21 cellular contexts compared by ENCODE assay signal in genomic region chr22:44427506-44428470, GRCh38.
"Had no signal": no experiment of that assay in that cellular context is flagged by ENCODE, and none has a peak within 500 bp of the region (broad histone marks: within the 10 kb centered on the region; RNA-seq: fewer than 3 reads in every experiment).

No MANE protein-coding gene starts in this region.

- DNase-seq: activated CD4-positive, alpha-beta T cell treated with anti-CD3 and anti-CD28 coated beads for 48 hours; activated CD4-positive, CD25-positive, alpha-beta regulatory T cell; activated CD8-positive, alpha-beta T cell treated with anti-CD3 and anti-CD28 coated beads for 36 hours; activated gamma-delta T cell; activated T-cell treated with anti-CD3 and anti-CD28 coated beads, Interleukin-2, amount 50 U/mL, for 4 hours; gastrocnemius medialis; mammary epithelial cell; nucleus accumbens; small intestine; stimulated activated CD4-positive, alpha-beta T cell treated with anti-CD3 and anti-CD28 coated beads, Interleukin-4, amount 100 ng/mL, for 1 hour; stimulated activated naive CD8-positive, alpha-beta T cell treated with anti-CD3 and anti-CD28 coated beads, Interleukin-15, amount 100 ng/mL, for 72 hours; testis had no signal

- H3K36me3 Mint-ChIP-seq: activated naive CD4-positive, alpha-beta T cell treated with anti-CD3 and anti-CD28 coated beads, Interleukin-2, amount 50 U/mL, for 24 hours; type B pancreatic cell had no signal

- H3K4me3 Mint-ChIP-seq: activated CD8-positive, alpha-beta T cell treated with anti-CD3 and anti-CD28 coated beads for 36 hours; activated naive CD4-positive, alpha-beta T cell treated with anti-CD3 and anti-CD28 coated beads, Interleukin-2, amount 50 U/mL, for 24 hours; activated T-cell treated with anti-CD3 and anti-CD28 coated beads, Interleukin-2, amount 50 U/mL, for 4 hours; stimulated activated naive CD8-positive, alpha-beta T cell treated with anti-CD3 and anti-CD28 coated beads, Interleukin-15, amount 100 ng/mL, for 72 hours; T-helper 2 cell treated with Interferon-gamma antibody and Interleukin-4, amounts not matched to agents 5 μg/mL and 100 μg/mL, for 36 hours; type B pancreatic cell had no signal

- H3K4me1 Mint-ChIP-seq: activated naive CD4-positive, alpha-beta T cell treated with anti-CD3 and anti-CD28 coated beads, Interleukin-2, amount 50 U/mL, for 24 hours; stimulated activated naive CD8-positive, alpha-beta T cell treated with anti-CD3 and anti-CD28 coated beads, Interleukin-15, amount 100 ng/mL, for 72 hours had no signal

- H3K9me3 Mint-ChIP-seq: activated CD8-positive, alpha-beta T cell treated with anti-CD3 and anti-CD28 coated beads for 36 hours; activated naive CD4-positive, alpha-beta T cell treated with anti-CD3 and anti-CD28 coated beads, Interleukin-2, amount 50 U/mL, for 24 hours; activated T-cell treated with anti-CD3 and anti-CD28 coated beads, Interleukin-2, amount 50 U/mL, for 4 hours; T-helper 2 cell treated with Interferon-gamma antibody and Interleukin-4, amounts not matched to agents 5 μg/mL and 100 μg/mL, for 36 hours; type B pancreatic cell had no signal

- H3K27me3 Mint-ChIP-seq: type B pancreatic cell had no signal

- H3K4me3 ChIP-seq: ascending aorta, coronary artery, gastrocnemius medialis, prostate gland, testis had no signal

- H3K36me3 ChIP-seq: ascending aorta, gastrocnemius medialis, prostate gland had no signal

- H3K9me3 ChIP-seq: ascending aorta, gastrocnemius medialis, prostate gland, testis had no signal

- H3K27ac ChIP-seq: ascending aorta, coronary artery, gastrocnemius medialis, prostate gland, testis had no signal

- H3K4me1 ChIP-seq: ascending aorta, gastrocnemius medialis, prostate gland, testis had no signal

- H3K27me3 ChIP-seq: ascending aorta, testis had no signal

- ATAC-seq: activated CD8-positive, alpha-beta T cell treated with anti-CD3 and anti-CD28 coated beads for 36 hours; activated T-cell treated with anti-CD3 and anti-CD28 coated beads, Interleukin-2, amount 50 U/mL, for 4 hours; gastrocnemius medialis; left lobe of liver; right cardiac atrium; stimulated activated naive CD8-positive, alpha-beta T cell treated with anti-CD3 and anti-CD28 coated beads, Interleukin-15, amount 100 ng/mL, for 72 hours had no signal

- H3K27ac Mint-ChIP-seq: activated CD8-positive, alpha-beta T cell treated with anti-CD3 and anti-CD28 coated beads for 36 hours; activated naive CD4-positive, alpha-beta T cell treated with anti-CD3 and anti-CD28 coated beads, Interleukin-2, amount 50 U/mL, for 24 hours; T-helper 2 cell treated with Interferon-gamma antibody and Interleukin-4, amounts not matched to agents 5 μg/mL and 100 μg/mL, for 36 hours; type B pancreatic cell had no signal

- FAIRE-seq: keratinocyte, small intestine had no signal
